22 cellular contexts compared by ENCODE assay signal in genomic region chr7:24472093-24472492, GRCh38.
DNase-seq lines count a peak whose midpoint lies in the region; ATAC-seq and TF ChIP-seq lines count a peak whose summit lies in the region.
"Had no signal": no experiment of that assay in that cellular context is flagged by ENCODE, and none has a peak within 500 bp of the region (broad histone marks: within the 10 kb centered on the region; RNA-seq: fewer than 3 reads in every experiment).

No MANE protein-coding gene starts in this region.

- H3K36me3 ChIP-seq in prostate gland, result no peaks in the 10 kb centered on the region
- H3K36me3 ChIP-seq: MG63 had no signal

- CTCF ChIA-PET in activated CD8-positive, alpha-beta T cell treated with anti-CD3 and anti-CD28 coated beads for 36 hours (lab: Charles Lee), result no interaction called here
- CTCF ChIA-PET in activated CD8-positive, alpha-beta T cell treated with anti-CD3 and anti-CD28 coated beads, Interleukin-2, amount 10 ng/mL, durations not matched to agents 7 days and 5 days (lab: Charles Lee), result no interaction called here

- H3K9me3 ChIP-seq in prostate gland, result no peaks in the 10 kb centered on the region
- H3K9me3 ChIP-seq: MG63 had no signal

- H3K27ac ChIP-seq in prostate gland, result no peak overlapping the region
- H3K27ac ChIP-seq: C4-2B, GM23248 had no signal

- H3K9me3 Mint-ChIP-seq in activated CD8-positive, alpha-beta T cell treated with anti-CD3 and anti-CD28 coated beads for 36 hours, result no peaks in the 10 kb centered on the region
- no peaks in the 10 kb centered on the region for H3K9me3 Mint-ChIP-seq in activated CD8-positive, alpha-beta T cell treated with anti-CD3 and anti-CD28 coated beads, Interleukin-2, amount 10 ng/mL, durations not matched to agents 7 days and 5 days (ENCODE audit: insufficient read depth)
- H3K9me3 Mint-ChIP-seq: CD8-positive, alpha-beta memory T cell; IgD-negative memory B cell had no signal

- TF ChIP-seq POLR2A in prostate gland (IDR thresholded peaks at IDR 0.05), result no peak

- ATAC-seq in activated CD8-positive, alpha-beta T cell treated with anti-CD3 and anti-CD28 coated beads for 36 hours, result peak; percentile 53
- no peak for ATAC-seq in activated CD8-positive, alpha-beta T cell treated with anti-CD3 and anti-CD28 coated beads, Interleukin-2, amount 10 ng/mL, durations not matched to agents 7 days and 5 days

- no peak for TF ChIP-seq CTCF in activated CD8-positive, alpha-beta T cell treated with anti-CD3 and anti-CD28 coated beads for 36 hours (IDR thresholded peaks at IDR 0.05)
- TF ChIP-seq CTCF in epithelial cell of esophagus (IDR thresholded peaks at IDR 0.05; ENCODE audit: insufficient read depth, low read depth, low read length, missing control alignments), result no peak
- no peak for TF ChIP-seq CTCF in prostate gland (IDR thresholded peaks at IDR 0.05)

- H3K4me3 ChIP-seq in epithelial cell of esophagus (ENCODE audit: low read length), result no peak overlapping the region
- H3K4me3 ChIP-seq in prostate gland, result no peak overlapping the region
- H3K4me3 ChIP-seq: GM23248, MG63 had no signal

- H3K4me3 Mint-ChIP-seq in activated CD8-positive, alpha-beta T cell treated with anti-CD3 and anti-CD28 coated beads for 36 hours, result no peak overlapping the region
- no peak overlapping the region for H3K4me3 Mint-ChIP-seq in activated CD8-positive, alpha-beta T cell treated with anti-CD3 and anti-CD28 coated beads, Interleukin-2, amount 10 ng/mL, durations not matched to agents 7 days and 5 days
- H3K4me3 Mint-ChIP-seq: CD8-positive, alpha-beta memory T cell; IgD-negative memory B cell had no signal

- DNase-seq in activated CD8-positive, alpha-beta T cell treated with anti-CD3 and anti-CD28 coated beads for 36 hours, result no peak
- DNase-seq in activated CD8-positive, alpha-beta T cell treated with anti-CD3 and anti-CD28 coated beads, Interleukin-2, amount 10 ng/mL, durations not matched to agents 7 days and 5 days, result no peak
- peak; percentile 41 for DNase-seq in ELR (ENCODE audit: low read depth)
- peak; percentile 27 for DNase-seq in M059J (ENCODE audit: low read depth)
- peak; percentile 28 for DNase-seq in epithelial cell of esophagus (ENCODE audit: low read depth)
- DNase-seq in SKM-1 treated with dmso at 0.1 percent for 144 hours (lab: John Stamatoyannopoulos, UW; ENCODE audit: unreplicated experiment), result no peak
- no peak for DNase-seq in SK-N-DZ (ENCODE audit: low spot score)
- DNase-seq in prostate gland (ENCODE audit: low spot score), result no peak
- DNase-seq: Calu3; CD8-positive, alpha-beta memory T cell; DMS153; GF-D8; GM23248; MG63; NCI-H1417 treated with DMSO at 0.1 percent for 48 hours; NCI-H187; NCI-H446 treated with DMSO at 0.1 percent for 48 hours; NCI-H526 treated with DMSO at 0.1 percent for 48 hours; OCI-M1; Right ventricle myocardium superior had no signal

- no peaks in the 10 kb centered on the region for H3K4me1 Mint-ChIP-seq in activated CD8-positive, alpha-beta T cell treated with anti-CD3 and anti-CD28 coated beads for 36 hours (ENCODE audit: low read depth)
- H3K4me1 Mint-ChIP-seq in activated CD8-positive, alpha-beta T cell treated with anti-CD3 and anti-CD28 coated beads, Interleukin-2, amount 10 ng/mL, durations not matched to agents 7 days and 5 days (ENCODE audit: low read depth), result no peaks in the 10 kb centered on the region
- H3K4me1 Mint-ChIP-seq: CD8-positive, alpha-beta memory T cell; IgD-negative memory B cell had no signal

- POLR2A ChIA-PET in activated CD8-positive, alpha-beta T cell treated with anti-CD3 and anti-CD28 coated beads for 36 hours (lab: Charles Lee), result no interaction called here
- POLR2A ChIA-PET in activated CD8-positive, alpha-beta T cell treated with anti-CD3 and anti-CD28 coated beads, Interleukin-2, amount 10 ng/mL, durations not matched to agents 7 days and 5 days (lab: Charles Lee), result no interaction called here

- 91% methylated on average over 1 of the region's 1 CpG for WGBS in prostate gland

- H3K4me1 ChIP-seq in prostate gland (replicated peaks), result no peaks in the 10 kb centered on the region

- no peak overlapping the region for H3K27ac Mint-ChIP-seq in activated CD8-positive, alpha-beta T cell treated with anti-CD3 and anti-CD28 coated beads for 36 hours
- no peak overlapping the region for H3K27ac Mint-ChIP-seq in activated CD8-positive, alpha-beta T cell treated with anti-CD3 and anti-CD28 coated beads, Interleukin-2, amount 10 ng/mL, durations not matched to agents 7 days and 5 days
- H3K27ac Mint-ChIP-seq: CD8-positive, alpha-beta memory T cell; IgD-negative memory B cell had no signal

- no peaks in the 10 kb centered on the region for H3K27me3 ChIP-seq in prostate gland (replicated peaks; ENCODE audit: insufficient read depth)
- H3K27me3 ChIP-seq: MG63 had no signal

- intact Hi-C loops in activated CD8-positive, alpha-beta T cell treated with anti-CD3 and anti-CD28 coated beads for 36 hours (cut with micrococcal nuclease), result no loop called here
- intact Hi-C loops in prostate gland (cut with DNase I), result no loop called here

- peaks cover 2% of the 10 kb centered on the region for H3K27me3 Mint-ChIP-seq in activated CD8-positive, alpha-beta T cell treated with anti-CD3 and anti-CD28 coated beads for 36 hours
- H3K27me3 Mint-ChIP-seq in activated CD8-positive, alpha-beta T cell treated with anti-CD3 and anti-CD28 coated beads, Interleukin-2, amount 10 ng/mL, durations not matched to agents 7 days and 5 days (ENCODE audit: low read depth), result peaks cover 5% of the 10 kb centered on the region

- no peaks in the 10 kb centered on the region for H3K36me3 Mint-ChIP-seq in activated CD8-positive, alpha-beta T cell treated with anti-CD3 and anti-CD28 coated beads for 36 hours (ENCODE audit: low read depth)
- no peaks in the 10 kb centered on the region for H3K36me3 Mint-ChIP-seq in activated CD8-positive, alpha-beta T cell treated with anti-CD3 and anti-CD28 coated beads, Interleukin-2, amount 10 ng/mL, durations not matched to agents 7 days and 5 days (ENCODE audit: low read depth)
- H3K36me3 Mint-ChIP-seq: CD8-positive, alpha-beta memory T cell; IgD-negative memory B cell had no signal

Comparison
In these comparisons a context has a peak if more than half of its experiments do, and no peak if none do; other contexts are left out.
1. DNase-seq: peak in ELR (single experiment), M059J (single experiment) and epithelial cell of esophagus (single experiment); none in activated CD8-positive, alpha-beta T cell treated with anti-CD3 and anti-CD28 coated beads for 36 hours (single experiment), activated CD8-positive, alpha-beta T cell treated with anti-CD3 and anti-CD28 coated beads, Interleukin-2, amount 10 ng/mL, durations not matched to agents 7 days and 5 days (single experiment), SKM-1 treated with dmso at 0.1 percent for 144 hours (single experiment), SK-N-DZ (single experiment) and prostate gland (single experiment).